Comparison of ENCODE assay signal across 7 cellular contexts in the genomic region with DNA sequence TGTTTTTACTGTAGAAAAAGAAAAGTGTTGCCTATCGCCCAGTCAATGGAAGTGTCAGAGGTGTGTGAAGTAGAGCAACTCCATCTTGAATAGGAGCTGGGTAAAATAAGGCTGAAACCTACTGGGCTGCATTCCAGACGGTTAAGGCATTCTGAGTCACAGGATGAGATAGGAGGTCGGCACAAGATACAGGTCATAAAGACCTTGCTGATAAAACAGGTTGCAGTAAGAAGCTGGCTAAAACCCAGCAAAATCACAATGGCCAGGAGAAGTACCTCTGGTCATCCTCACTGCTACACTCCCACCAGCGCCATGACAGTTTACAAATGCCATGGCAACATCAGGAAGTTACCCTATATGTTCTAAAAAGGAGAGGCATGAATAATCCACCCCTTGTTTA.
DNase-seq lines count a peak whose midpoint lies in the region; TF ChIP-seq lines count a peak whose summit lies in the region.
"Not testable (repeated sequence)": the region's sequence is repeated elsewhere in the genome, so short reads cannot be mapped to it uniquely, and the experiment has no call there.

No MANE protein-coding gene starts in this region.

- DNase-seq in ELR (ENCODE audit: low read depth) (peak; percentile 77), LHCN-M2 (ENCODE audit: low read depth) (peak; percentile 51), SJSA1 (ENCODE audit: low read depth in 1 of 2, low spot score in 2 of 2) (peak in 1 of 2 experiments; percentile 52), fibroblast of lung (ENCODE audit: low read depth in 2 of 2) (peak in 1 of 2 donors; percentile 71), kidney epithelial cell (ENCODE audit: low read depth) (peak; percentile 43), pulmonary artery endothelial cell (ENCODE audit: low read depth, low spot score) (peak; percentile 24)
- DNase-seq in breast epithelium (ENCODE audit: low spot score in 2 of 2) = not testable (repeated sequence)

- H2AFZ ChIP-seq in fibroblast of lung (ENCODE audit: low read length) = not testable (repeated sequence)

- H4K20me1 ChIP-seq in fibroblast of lung (ENCODE audit: control insufficient read depth, extremely low read depth, insufficient read depth, low read length) = not testable (repeated sequence)

- TF ChIP-seq POLR2A in breast epithelium (IDR thresholded peaks at IDR 0.05) = not testable (repeated sequence)

- H3K36me3 ChIP-seq in SJSA1; breast epithelium; fibroblast of lung (ENCODE audit: control insufficient read depth, insufficient read depth, low read length); kidney epithelial cell (ENCODE audit: control insufficient read depth, insufficient read depth, low read length): not testable (repeated sequence)

- intact Hi-C loops in breast epithelium (cut with DNase I; ENCODE audit: low total_unique reads) = not testable (repeated sequence)

- H3K4me3 ChIP-seq in SJSA1; breast epithelium; fibroblast of lung (replicated peaks in 1 of 4; ENCODE audit: control extremely low read depth in 1 of 4, insufficient read depth in 1 of 4, low read depth in 3 of 4, low read length in 4 of 4); kidney epithelial cell (ENCODE audit: low read depth, low read length): not testable (repeated sequence)

- not testable (repeated sequence) for H3K79me2 ChIP-seq in fibroblast of lung (ENCODE audit: control insufficient read depth, insufficient read depth, low read length)

- not testable (repeated sequence) for H3K4me2 ChIP-seq in fibroblast of lung (ENCODE audit: extremely low read depth, insufficient read depth, low read length)

- TF ChIP-seq CTCF in breast epithelium (IDR thresholded peaks at IDR 0.05); fibroblast of lung (conservative IDR thresholded peaks at IDR 0.05 in 1 of 2, IDR thresholded peaks at IDR 0.05 in 1 of 2; ENCODE audit: low read depth in 1 of 2, low read length in 2 of 2); kidney epithelial cell (IDR thresholded peaks at IDR 0.05; ENCODE audit: insufficient read depth, low read length, poor library complexity, severe bottlenecking): not testable (repeated sequence)

- peaks cover 30% of the 10 kb centered on the region for H3K4me1 ChIP-seq in SJSA1 (replicated peaks)
- H3K4me1 ChIP-seq in breast epithelium; fibroblast of lung (ENCODE audit: control insufficient read depth, extremely low read depth, insufficient read depth, low read length): not testable (repeated sequence)

- H3K9ac ChIP-seq in fibroblast of lung (ENCODE audit: insufficient read depth, low read length) = not testable (repeated sequence)

- not testable (repeated sequence) for H3K27me3 ChIP-seq in SJSA1 (replicated peaks); breast epithelium; fibroblast of lung (ENCODE audit: control insufficient read depth, insufficient read depth, low read length); kidney epithelial cell (ENCODE audit: control insufficient read depth, insufficient read depth, low read length)

- H3K27ac ChIP-seq in SJSA1 = peak overlapping the region; percentile 85
- H3K27ac ChIP-seq in breast epithelium = peak overlapping the region; percentile 14 to 51
- H3K27ac ChIP-seq in fibroblast of lung (ENCODE audit: insufficient read depth, low read length) = peak overlapping the region; percentile 11

- H3K9me3 ChIP-seq in SJSA1 (replicated peaks); breast epithelium; fibroblast of lung (ENCODE audit: control insufficient read depth, insufficient read depth, low read depth, low read length): not testable (repeated sequence)

Comparison
In these comparisons a context has a peak if more than half of its experiments do, and no peak if none do; other contexts are left out.
1. H3K27ac ChIP-seq: peak in every context shown above with its lines; median percentile 85 in SJSA1; 32 in breast epithelium; 11 in fibroblast of lung.